ENCODE assay signal across 8 cellular contexts in the genomic region with DNA sequence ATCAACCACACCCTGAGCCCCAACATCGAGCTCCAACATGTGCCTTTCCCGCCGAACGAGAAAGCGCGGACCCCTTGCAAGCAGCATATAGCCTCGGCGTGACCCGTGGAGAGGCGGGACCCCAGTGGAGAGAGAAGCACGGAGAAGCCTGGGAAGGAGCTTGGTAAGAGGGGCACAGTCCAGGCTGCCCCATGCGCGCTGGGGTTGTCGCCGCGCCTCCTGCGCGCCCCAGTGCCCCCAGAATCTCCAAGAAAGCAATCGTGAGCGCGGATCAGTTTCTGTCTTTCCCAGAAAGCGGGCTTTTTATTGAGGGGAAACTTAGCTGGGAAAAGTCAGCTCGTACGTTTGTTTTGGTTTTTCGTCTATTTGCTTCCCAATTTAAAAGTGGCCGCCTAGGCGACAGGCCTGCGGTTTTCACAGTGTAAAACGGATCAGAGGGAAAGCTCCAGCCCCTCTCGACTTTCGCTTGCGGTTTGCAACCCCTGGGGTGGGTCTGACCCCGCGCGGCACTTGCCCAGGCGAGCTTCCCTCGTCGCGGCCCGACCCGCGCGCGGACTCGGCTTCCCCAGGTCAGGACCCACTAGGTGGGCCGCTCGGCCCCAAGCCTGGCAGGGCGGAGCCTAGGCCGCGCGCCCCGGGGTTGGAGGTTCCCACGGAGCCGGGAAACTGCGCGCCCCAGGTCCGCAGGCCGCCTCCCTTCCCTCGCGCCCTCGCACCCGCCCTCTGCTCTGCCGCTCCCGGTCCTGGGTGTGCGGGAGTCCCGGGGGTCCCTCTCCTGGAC. TPM values are rescaled to one million over a fixed set of nuclear protein-coding genes. Genes with fewer than 3 reads are reported as not detected.
A peak's percentile ranks its signal among the peaks of the same experiment; 100 is the strongest.
DNase-seq lines count a peak whose midpoint lies in the region; ATAC-seq and TF ChIP-seq lines count a peak whose summit lies in the region.

No MANE protein-coding gene starts in this region.

- TF ChIP-seq CTCF in vagina (IDR thresholded peaks at IDR 0.05) = no peak

- no peak for ATAC-seq in GM18502 (IDR thresholded peaks at IDR 0.05; ENCODE audit: poor library complexity, unreplicated experiment)

- no peak for TF ChIP-seq POLR2A in vagina (IDR thresholded peaks at IDR 0.05)

- no peaks in the 10 kb centered on the region for H3K9me3 ChIP-seq in endocrine pancreas (ENCODE audit: control insufficient read depth, low read length)
- no peaks in the 10 kb centered on the region for H3K9me3 ChIP-seq in mucosa of stomach (ENCODE audit: control insufficient read depth, low read length)
- H3K9me3 ChIP-seq in vagina = no peaks in the 10 kb centered on the region

- peak overlapping the region; percentile 62 for H3K27ac ChIP-seq in vagina

- H3K4me1 ChIP-seq in endocrine pancreas (ENCODE audit: control insufficient read depth, insufficient read depth, low read length) = no peaks in the 10 kb centered on the region
- peaks cover 9% of the 10 kb centered on the region for H3K4me1 ChIP-seq in mucosa of stomach (ENCODE audit: control insufficient read depth, insufficient read depth, low read length)
- H3K4me1 ChIP-seq in vagina = peaks cover 21% of the 10 kb centered on the region

- DNase-seq in NCI-H748 (lab: John Stamatoyannopoulos, UW; ENCODE audit: unreplicated experiment) = peak; percentile 42
- DNase-seq in NCI-H748 treated with DMSO at 0.1 percent for 48 hours (lab: John Stamatoyannopoulos, UW) = no peak
- peak; percentile 37 for DNase-seq in RPMI7951 (ENCODE audit: low read depth)
- DNase-seq in vagina (ENCODE audit: extremely low spot score in 2 of 2) = no peak
- no peak for DNase-seq in NCI-H2081 (lab: John Stamatoyannopoulos, UW)

- peak overlapping the region; percentile 90 for H3K9ac ChIP-seq in endocrine pancreas (ENCODE audit: control insufficient read depth, insufficient read depth, low read length)
- H3K9ac ChIP-seq in mucosa of stomach (ENCODE audit: low read length) = peak overlapping the region; percentile 62

- H3K27me3 ChIP-seq in endocrine pancreas (ENCODE audit: control insufficient read depth, insufficient read depth, low read length) = no peaks in the 10 kb centered on the region
- peaks cover 55% of the 10 kb centered on the region for H3K27me3 ChIP-seq in mucosa of stomach (ENCODE audit: control insufficient read depth, insufficient read depth, low read length)
- no peaks in the 10 kb centered on the region for H3K27me3 ChIP-seq in vagina

- H3K4me3 ChIP-seq in endocrine pancreas (ENCODE audit: control insufficient read depth, insufficient read depth, low read length) (peak overlapping the region; percentile 76), mucosa of stomach (ENCODE audit: low read length) (peak overlapping the region; percentile 28), vagina (peak overlapping the region; percentile 77 to 82)

- no peaks in the 10 kb centered on the region for H3K36me3 ChIP-seq in endocrine pancreas (ENCODE audit: control insufficient read depth, insufficient read depth, low read length)
- no peaks in the 10 kb centered on the region for H3K36me3 ChIP-seq in mucosa of stomach (ENCODE audit: control insufficient read depth, insufficient read depth, low read length)
- no peaks in the 10 kb centered on the region for H3K36me3 ChIP-seq in vagina

- intact Hi-C loops in vagina (cut with DNase I) = loop anchor here (5.0 to 10.0 kb wide), 3 partner anchors 212 to 850 kb away; partner anchors contain the start of gene SPAG6

RNA-seq across cellular contexts. Expression of gene SKIDA1, which starts 31.1 kb away (rescaled TPM):
- 0.48 and 0.88 TPM in 2 replicates for total RNA-seq in RPMI7951 (2014; rRNA removed; shearing (Covaris generic))
- total RNA-seq in vagina = 2.7 TPM

RNA-seq across cellular contexts. Expression of gene MLLT10, which starts 39.6 kb away (rescaled TPM):
- 31.2 and 42.1 TPM in 2 replicates for total RNA-seq in RPMI7951 (2014; rRNA removed; shearing (Covaris generic))
- 53.3 TPM for total RNA-seq in vagina

Comparison
In these comparisons a context has a peak if more than half of its experiments do, and no peak if none do; other contexts are left out.
1. DNase-seq: peak in NCI-H748 (single experiment) and RPMI7951 (single experiment); none in NCI-H748 treated with DMSO at 0.1 percent for 48 hours (single experiment), vagina (0 of 2) and NCI-H2081 (0 of 2).
2. H3K4me3 ChIP-seq: peak in every context shown above with its lines; median percentile 80 in vagina; 76 in endocrine pancreas; 28 in mucosa of stomach.